17 cellular contexts compared by ENCODE assay signal in the genomic region with DNA sequence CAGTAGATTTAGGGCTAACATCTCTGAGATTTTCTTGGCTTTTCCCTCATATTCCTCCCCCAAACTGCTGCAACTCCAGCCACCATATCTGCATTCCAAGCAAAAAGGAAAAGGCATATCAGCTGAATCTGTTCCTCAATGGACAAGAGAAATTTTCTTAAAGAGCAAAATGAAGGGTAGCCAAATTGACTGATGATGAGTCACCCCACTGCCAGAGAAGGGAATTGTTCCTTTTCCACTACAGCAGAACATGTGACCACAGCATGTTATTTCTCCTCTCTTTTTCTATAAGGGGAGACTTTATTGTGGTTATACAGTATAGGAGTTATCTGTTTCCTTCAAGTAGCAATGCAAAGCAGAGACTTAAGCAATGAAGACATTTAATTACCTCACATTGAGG.
DNase-seq lines count a peak whose midpoint lies in the region; ATAC-seq and TF ChIP-seq lines count a peak whose summit lies in the region.
"Had no signal": no experiment of that assay in that cellular context is flagged by ENCODE, and none has a peak within 500 bp of the region (broad histone marks: within the 10 kb centered on the region; RNA-seq: fewer than 3 reads in every experiment).

No MANE protein-coding gene starts in this region.

- TF ChIP-seq CTCF in mammary epithelial cell (conservative IDR thresholded peaks at IDR 0.05 in 1 of 2, IDR thresholded peaks at IDR 0.05 in 1 of 2; ENCODE audit: extremely low read depth in 1 of 2, insufficient read depth in 1 of 2, low read depth in 1 of 2, low read length in 2 of 2) (no peak), tibial artery (IDR thresholded peaks at IDR 0.05) (no peak)

- no peaks in the 10 kb centered on the region for H3K79me2 ChIP-seq in mammary epithelial cell (ENCODE audit: insufficient read depth, low read length)

- CTCF ChIA-PET in mammary epithelial cell (lab: Charles Lee; ENCODE audit: low non-redundant PET): no interaction called here

- DNase-seq in ELR (ENCODE audit: low read depth) (peak; percentile 45), NOMO-1 treated with dmso at 0.1 percent for 144 hours (lab: John Stamatoyannopoulos, UW; ENCODE audit: unreplicated experiment) (peak; percentile 29), mammary epithelial cell (peak; percentile 8), myocyte (ENCODE audit: low read depth) (peak; percentile 33), left ventricle myocardium superior (no peak), tibial artery (no peak), head of caudate nucleus (no peak)
- DNase-seq: glutamatergic neuron; H7; left colon; naive thymus-derived CD8-positive, alpha-beta T cell; NCI-H1417; NCI-H446 treated with DMSO at 0.1 percent for 48 hours; right cardiac atrium; stimulated activated naive CD8-positive, alpha-beta T cell treated with anti-CD3 and anti-CD28 coated beads, Interleukin-15, Interleukin-2, amounts not matched to agents 100 U/mL and 50 U/mL, for 24 hours had no signal

- H4K20me1 ChIP-seq in mammary epithelial cell (ENCODE audit: insufficient read depth, low read length): no peaks in the 10 kb centered on the region

- BruUV-seq in mammary epithelial cell (replicated peaks; lab: Mats Ljungman, UMichigan): no TSS peak

- no peaks in the 10 kb centered on the region for H3K4me1 ChIP-seq in mammary epithelial cell (ENCODE audit: insufficient read depth, low read length)
- no peaks in the 10 kb centered on the region for H3K4me1 ChIP-seq in tibial artery

- peaks cover 2% of the 10 kb centered on the region for H3K27me3 ChIP-seq in mammary epithelial cell (ENCODE audit: insufficient read depth, low read length)
- peaks cover 0 to 4% of the 10 kb centered on the region in 2 donors for H3K27me3 ChIP-seq in tibial artery

- ATAC-seq in HG03175 (IDR thresholded peaks at IDR 0.05; ENCODE audit: unreplicated experiment) (no peak), left ventricle myocardium superior (no peak)
- ATAC-seq: left colon; naive thymus-derived CD8-positive, alpha-beta T cell; right cardiac atrium; stimulated activated naive CD8-positive, alpha-beta T cell treated with anti-CD3 and anti-CD28 coated beads, Interleukin-15, Interleukin-2, amounts not matched to agents 100 U/mL and 50 U/mL, for 24 hours had no signal

- intact Hi-C loops in mammary epithelial cell (cut with micrococcal nuclease): no loop called here
- intact Hi-C loops in left ventricle myocardium superior (cut with micrococcal nuclease): no loop called here
- intact Hi-C loops in tibial artery (cut with DNase I; ENCODE audit: low total_unique reads): no loop called here
- intact Hi-C loops in head of caudate nucleus (cut with DNase I): no loop called here

- H2AFZ ChIP-seq in mammary epithelial cell (ENCODE audit: low read depth, low read length): no peak overlapping the region

- no peak overlapping the region for H3K27ac ChIP-seq in mammary epithelial cell (ENCODE audit: insufficient read depth, low read depth, low read length)
- H3K27ac ChIP-seq in tibial artery: no peak overlapping the region
- H3K27ac ChIP-seq: VCaP had no signal

- H3K4me3 ChIP-seq in mammary epithelial cell (replicated peaks in 1 of 3; ENCODE audit: insufficient read depth in 1 of 3, low read depth in 2 of 3, low read length in 3 of 3) (no peak overlapping the region), tibial artery (no peak overlapping the region)

- no peak overlapping the region for H3K9ac ChIP-seq in mammary epithelial cell (ENCODE audit: insufficient read depth, low read length)

- dilution Hi-C loops in mammary epithelial cell (cut with HindIII; ENCODE audit: low sequenced_read_pairs): no loop called here

- no peak overlapping the region for H3K4me2 ChIP-seq in mammary epithelial cell (ENCODE audit: insufficient read depth, low read depth, low read length)

- in situ Hi-C loops in mammary epithelial cell (cut with MboI; ENCODE audit: low sequenced_read_pairs in 2 of 2): no loop called here

- H3K9me3 ChIP-seq in mammary epithelial cell (replicated peaks; ENCODE audit: insufficient read depth, low read length): no peaks in the 10 kb centered on the region
- H3K9me3 ChIP-seq in tibial artery: no peaks in the 10 kb centered on the region

- no peaks in the 10 kb centered on the region for H3K36me3 ChIP-seq in mammary epithelial cell (ENCODE audit: insufficient read depth, low read length)
- no peaks in the 10 kb centered on the region for H3K36me3 ChIP-seq in tibial artery

Comparison
In these comparisons a context has a peak if more than half of its experiments do, and no peak if none do; other contexts are left out.
1. DNase-seq: peak in ELR (single experiment), NOMO-1 treated with dmso at 0.1 percent for 144 hours (single experiment), mammary epithelial cell (single experiment) and myocyte (single experiment); none in left ventricle myocardium superior (single experiment), tibial artery (0 of 2) and head of caudate nucleus (0 of 42).